Comparison of ENCODE assay signal across 23 cellular contexts in genomic region chr12:57767876-57768275, GRCh38. TPM values are rescaled to one million over a fixed set of nuclear protein-coding genes. Genes with fewer than 3 reads are reported as not detected.
DNase-seq lines count a peak whose midpoint lies in the region; ATAC-seq, FAIRE-seq and TF ChIP-seq lines count a peak whose summit lies in the region.
"Had no signal": no experiment of that assay in that cellular context is flagged by ENCODE, and none has a peak within 500 bp of the region (broad histone marks: within the 10 kb centered on the region; RNA-seq: fewer than 3 reads in every experiment).

No MANE protein-coding gene starts in this region.

- no peak for TF ChIP-seq RAD21 in HCT116 (IDR thresholded peaks at IDR 0.05; ENCODE audit: low read depth)

- H3K79me2 ChIP-seq in HCT116 (ENCODE audit: insufficient read depth, low read length) (peaks cover 18% of the 10 kb centered on the region), keratinocyte (ENCODE audit: control insufficient read depth, insufficient read depth, low read length) (peaks cover 84% of the 10 kb centered on the region)

- no peaks in the 10 kb centered on the region for H3K27me3 ChIP-seq in HCT116 (ENCODE audit: insufficient read depth, low read length)
- H3K27me3 ChIP-seq in WERI-Rb-1 (ENCODE audit: insufficient read depth, low read depth, severe bottlenecking) = no peaks in the 10 kb centered on the region
- H3K27me3 ChIP-seq in keratinocyte (ENCODE audit: control insufficient read depth, extremely low read depth, insufficient read depth, low read length) = no peaks in the 10 kb centered on the region
- no peaks in the 10 kb centered on the region for H3K27me3 ChIP-seq in thyroid gland

- no peak for FAIRE-seq in keratinocyte (lab: Jason Lieb, UNC)
- FAIRE-seq: A204.1, GM12878, GM19239 had no signal

- no peaks in the 10 kb centered on the region for H3K9me2 ChIP-seq in HCT116 (ENCODE audit: insufficient read depth)

- H4K20me1 ChIP-seq in HCT116 (ENCODE audit: insufficient read depth) = no peaks in the 10 kb centered on the region
- H4K20me1 ChIP-seq in keratinocyte (ENCODE audit: control insufficient read depth, extremely low read depth, insufficient read depth, low read length) = no peaks in the 10 kb centered on the region

- intact Hi-C loops in HCT116 (cut with micrococcal nuclease) (no loop called here), thyroid gland (cut with DNase I) (no loop called here)

- 42 to 54% methylated on average over 3 of the region's 3 CpGs for WGBS in thyroid gland, 2 donors

- ATAC-seq in HCT116 (no peak), HG03439 (IDR thresholded peaks at IDR 0.05; ENCODE audit: unreplicated experiment) (no peak), HG03108 (IDR thresholded peaks at IDR 0.05; ENCODE audit: unreplicated experiment) (no peak), HG02973 (IDR thresholded peaks at IDR 0.05; ENCODE audit: unreplicated experiment) (no peak)
- ATAC-seq: CD8-positive, alpha-beta T cell; GM12878 had no signal

- no peak for DNase-seq in HCT116 (ENCODE audit: low read depth, low spot score)
- no peak for DNase-seq in WERI-Rb-1
- DNase-seq in keratinocyte (ENCODE audit: low read depth, low spot score) = no peak
- DNase-seq in thyroid gland = peak; percentile 67 to 75
- DNase-seq in DMS 273 (lab: John Stamatoyannopoulos, UW; ENCODE audit: unreplicated experiment) = no peak
- DNase-seq: Caco-2; CD4-positive, CD25-positive, alpha-beta regulatory T cell; CD8-positive, alpha-beta T cell; DMS 273 treated with DMSO at 0.1 percent for 48 hours; DMS79; EL; GDM1; GM23248; H9; HFFc6 had no signal

- H2AFZ ChIP-seq in HCT116 (ENCODE audit: low read depth, low read length, poor library complexity, severe bottlenecking) (no peak overlapping the region), keratinocyte (ENCODE audit: control insufficient read depth, low read length) (no peak overlapping the region)
- H2AFZ ChIP-seq: GM23248 had no signal

- BruUV-seq in HCT116 (replicated peaks; lab: Mats Ljungman, UMichigan) = no TSS peak

- no peak overlapping the region for H3K4me3 ChIP-seq in HCT116 (replicated peaks in 1 of 2; ENCODE audit: low read depth in 1 of 2, low read length in 2 of 2)
- no peak overlapping the region; the same call in 1 of the 2 replicates for H3K4me3 ChIP-seq in WERI-Rb-1 (ENCODE audit: low read depth, low read length)
- no peak overlapping the region for H3K4me3 ChIP-seq in keratinocyte (ENCODE audit: control insufficient read depth in 2 of 3, extremely low read depth in 1 of 3, insufficient read depth in 2 of 3, low read depth in 1 of 3, low read length in 3 of 3)
- no peak overlapping the region for H3K4me3 ChIP-seq in thyroid gland (replicated peaks in 1 of 3)
- H3K4me3 ChIP-seq: BLaER1, GM12878, GM23248 had no signal

- H3K27ac ChIP-seq in HCT116 (ENCODE audit: low read depth, low read length) (peak overlapping the region; percentile 73), WERI-Rb-1 (peak overlapping the region; percentile 93), keratinocyte (ENCODE audit: control insufficient read depth, insufficient read depth, low read length) (no peak overlapping the region), thyroid gland (peak overlapping the region in 2 of 3 donors; percentile 27 to 56)
- H3K27ac ChIP-seq: BLaER1, C4-2B, GM23248 had no signal

- CTCF ChIA-PET in HCT116 (lab: Charles Lee) = interaction anchor here (4.0 kb wide), 1 partner anchor 12 kb away, joined by 51 read pairs; no protein-coding TSS in a partner anchor

- peaks cover 9 to 27% of the 10 kb centered on the region in 2 experiments; a peak in 3 of 4 replicates for H3K36me3 ChIP-seq in HCT116 (ENCODE audit: control insufficient read depth in 1 of 2, insufficient read depth in 2 of 2, low read length in 2 of 2)
- H3K36me3 ChIP-seq in WERI-Rb-1 = peaks cover 66% of the 10 kb centered on the region
- peaks cover 18 to 34% of the 10 kb centered on the region in 2 experiments for H3K36me3 ChIP-seq in keratinocyte (ENCODE audit: control insufficient read depth in 2 of 2, extremely low read depth in 1 of 2, insufficient read depth in 2 of 2, low read length in 2 of 2)
- H3K36me3 ChIP-seq in thyroid gland = no peaks in the 10 kb centered on the region

- no peaks in the 10 kb centered on the region for H3K9me3 ChIP-seq in HCT116 (ENCODE audit: control insufficient read depth in 1 of 2, insufficient read depth in 1 of 2, low read depth in 1 of 2, low read length in 2 of 2)
- H3K9me3 ChIP-seq in WERI-Rb-1 (ENCODE audit: severe bottlenecking) = no peaks in the 10 kb centered on the region
- H3K9me3 ChIP-seq in keratinocyte (ENCODE audit: control insufficient read depth, low read depth, low read length) = no peaks in the 10 kb centered on the region
- H3K9me3 ChIP-seq in thyroid gland = no peaks in the 10 kb centered on the region
- H3K9me3 ChIP-seq: BLaER1, Caco-2 had no signal

- H3K4me1 ChIP-seq in HCT116 (ENCODE audit: control insufficient read depth in 1 of 2, insufficient read depth in 2 of 2, low read length in 2 of 2) = peaks cover 11 to 47% of the 10 kb centered on the region in 2 experiments
- peaks cover 38% of the 10 kb centered on the region for H3K4me1 ChIP-seq in keratinocyte (ENCODE audit: control insufficient read depth, extremely low read depth, insufficient read depth, low read length)
- H3K4me1 ChIP-seq in thyroid gland = peaks cover 37 to 52% of the 10 kb centered on the region in 2 donors

- POLR2A ChIA-PET in HCT116 (lab: Charles Lee) = interaction anchor here (1.7 to 2.4 kb wide), 2 partner anchors 11 to 13 kb away, joined by 5 to 12 read pairs; no protein-coding TSS in a partner anchor

- RAD21 ChIA-PET in HCT116 (lab: Charles Lee; ENCODE audit: low non-redundant PET in 1 of 2, low total read pairs in 2 of 2, uncharacterized antibody in 2 of 2, unreplicated experiment in 2 of 2) = no interaction called here

- TF ChIP-seq CTCF in HCT116 (IDR thresholded peaks at IDR 0.05 in 2 of 3, conservative IDR thresholded peaks at IDR 0.05 in 1 of 3; ENCODE audit: borderline replicate concordance in 1 of 3, insufficient read depth in 1 of 3, low read depth in 2 of 3, low read length in 2 of 3) = no peak
- TF ChIP-seq CTCF in WERI-Rb-1 (IDR thresholded peaks at IDR 0.05; ENCODE audit: low read depth, low read length) = no peak
- TF ChIP-seq CTCF in keratinocyte (optimal IDR thresholded peaks at IDR 0.05 in 1 of 3, IDR thresholded peaks at IDR 0.05 in 1 of 3, conservative IDR thresholded peaks at IDR 0.05 in 1 of 3; ENCODE audit: extremely low read depth in 1 of 3, insufficient read depth in 2 of 3, low read length in 3 of 3) = no peak
- no peak for TF ChIP-seq CTCF in thyroid gland (IDR thresholded peaks at IDR 0.05)

- H3K4me2 ChIP-seq in HCT116 (ENCODE audit: low read length) (0 out of 2 replicates have a peak overlapping the region, but pooled peaks have one; percentile 100), keratinocyte (ENCODE audit: control insufficient read depth, extremely low read depth, insufficient read depth, low read depth, low read length) (peak overlapping the region; percentile 74)
- H3K4me2 ChIP-seq: BLaER1 had no signal

- H3K9ac ChIP-seq in HCT116 (ENCODE audit: low read length) (no peak overlapping the region), keratinocyte (ENCODE audit: control insufficient read depth, extremely low read depth, insufficient read depth, low read length) (no peak overlapping the region)
- H3K9ac ChIP-seq: BLaER1, GM23248 had no signal

- TF ChIP-seq POLR2A in HCT116 (IDR thresholded peaks at IDR 0.05; ENCODE audit: borderline replicate concordance, extremely low read depth, insufficient read depth, insufficient read length) (no peak), thyroid gland (IDR thresholded peaks at IDR 0.05) (no peak)

- H3K9me1 ChIP-seq in keratinocyte (ENCODE audit: control insufficient read depth, extremely low read depth, insufficient read depth, low read length) = no peaks in the 10 kb centered on the region

- dilution Hi-C loops in keratinocyte (cut with MboI; ENCODE audit: extremely low pct_ligation_motif_present, low sequenced_read_pairs) = no loop called here

RNA-seq across cellular contexts. Expression of gene CYP27B1, which starts 1.0 kb away (rescaled TPM):
- total RNA-seq in HCT116 (2021; ENCODE audit: unreplicated experiment) (11.6 TPM), thyroid gland (10 to 100 TPM in 2 of 4 donors, 1 to 10 TPM in 2; 2.7 to 13.0 (median 10.0) TPM)
- polyA plus RNA-seq in HCT116 (2012) = 7.2 and 8.2 TPM in 2 replicates
- polyA plus RNA-seq in keratinocyte = 19.0 to 40.5 TPM (median 33.6 TPM) in 3 replicates
- 2.2 TPM for polyA plus RNA-seq in keratinocyte (2011; ENCODE audit: low read depth)
- 19.7 and 19.8 TPM in 2 replicates for polyA plus RNA-seq in keratinocyte (2011; cell fraction: cytosol; rRNA removed)
- 43.4 and 50.3 TPM in 2 replicates for polyA plus RNA-seq in keratinocyte (2011; cell fraction: nucleus; rRNA removed)
- 5.4 and 33.7 TPM in 2 replicates for polyA plus RNA-seq in keratinocyte (2012; ENCODE audit: low replicate concordance)
- 14.0 to 33.1 TPM (median 26.7 TPM) in 3 replicates for polyA minus RNA-seq in keratinocyte
- 30.1 TPM for polyA minus RNA-seq in keratinocyte (2011; cell fraction: cytosol; rRNA and poly(A)+ RNA removed)
- polyA minus RNA-seq in keratinocyte (2011; cell fraction: nucleus; rRNA and poly(A)+ RNA removed) = 13.7 and 14.6 TPM in 2 replicates
- total RNA-seq: CD4-positive, CD25-positive, alpha-beta regulatory T cell had no signal

RNA-seq across cellular contexts. Expression of gene METTL1, which starts 4.0 kb away (rescaled TPM):
- 56.6 TPM for total RNA-seq in HCT116 (2021; ENCODE audit: unreplicated experiment)
- polyA plus RNA-seq in HCT116 (2012) = 36.3 and 49.0 TPM in 2 replicates
- 24.3 to 25.5 TPM (median 24.5 TPM) in 3 replicates for polyA plus RNA-seq in keratinocyte
- 4.7 TPM for polyA plus RNA-seq in keratinocyte (2011; ENCODE audit: low read depth)
- 14.9 and 17.4 TPM in 2 replicates for polyA plus RNA-seq in keratinocyte (2011; cell fraction: cytosol; rRNA removed)
- polyA plus RNA-seq in keratinocyte (2011; cell fraction: nucleus; rRNA removed) = 25.0 and 25.7 TPM in 2 replicates
- polyA plus RNA-seq in keratinocyte (2012; ENCODE audit: low replicate concordance) = 20.5 and 24.2 TPM in 2 replicates
- 18.9 to 42.7 TPM (median 23.0 TPM) in 3 replicates for polyA minus RNA-seq in keratinocyte
- 13.6 TPM for polyA minus RNA-seq in keratinocyte (2011; cell fraction: cytosol; rRNA and poly(A)+ RNA removed)
- polyA minus RNA-seq in keratinocyte (2011; cell fraction: nucleus; rRNA and poly(A)+ RNA removed) = 9.8 and 12.8 TPM in 2 replicates
- 10 to 100 TPM in 3 of 4 donors, 1 to 10 TPM in 1; 7.9 to 24.5 (median 13.1) TPM for total RNA-seq in thyroid gland

RNA-seq across cellular contexts. Expression of gene EEF1AKMT3, which starts 4.5 kb away (rescaled TPM):
- total RNA-seq in HCT116 (2021; ENCODE audit: unreplicated experiment) = 5.0 TPM
- polyA plus RNA-seq in HCT116 (2012) = 7.9 and 10.0 TPM in 2 replicates
- polyA plus RNA-seq in keratinocyte = 5.4 to 7.7 TPM (median 6.5 TPM) in 3 replicates
- polyA plus RNA-seq in keratinocyte (2011; ENCODE audit: low read depth) = 1.0 TPM
- polyA plus RNA-seq in keratinocyte (2011; cell fraction: cytosol; rRNA removed) = 5.2 and 8.8 TPM in 2 replicates
- 5.4 and 6.5 TPM in 2 replicates for polyA plus RNA-seq in keratinocyte (2011; cell fraction: nucleus; rRNA removed)
- polyA plus RNA-seq in keratinocyte (2012; ENCODE audit: low replicate concordance) = 3.5 and 4.8 TPM in 2 replicates
- 5.3 to 11.1 TPM (median 9.7 TPM) in 3 replicates for polyA minus RNA-seq in keratinocyte
- 3.3 TPM for polyA minus RNA-seq in keratinocyte (2011; cell fraction: cytosol; rRNA and poly(A)+ RNA removed)
- polyA minus RNA-seq in keratinocyte (2011; cell fraction: nucleus; rRNA and poly(A)+ RNA removed) = 2.1 and 2.6 TPM in 2 replicates
- total RNA-seq in thyroid gland = 10 to 100 TPM; 12.1 to 20.4 (median 16.5) TPM

RNA-seq across cellular contexts. Expression of gene MARCHF9, which starts 13.0 kb away (rescaled TPM):
- total RNA-seq in HCT116 (2021; ENCODE audit: unreplicated experiment) (21.8 TPM), thyroid gland (10 to 100 TPM; 17.5 to 25.1 (median 21.4) TPM)
- 17.5 and 17.8 TPM in 2 replicates for polyA plus RNA-seq in HCT116 (2012)
- 10.9 to 17.0 TPM (median 12.4 TPM) in 3 replicates for polyA plus RNA-seq in keratinocyte
- polyA plus RNA-seq in keratinocyte (2011; ENCODE audit: low read depth) = 4.9 TPM
- 9.6 and 13.5 TPM in 2 replicates for polyA plus RNA-seq in keratinocyte (2011; cell fraction: cytosol; rRNA removed)
- polyA plus RNA-seq in keratinocyte (2011; cell fraction: nucleus; rRNA removed) = 16.9 and 17.9 TPM in 2 replicates
- 13.6 and 14.4 TPM in 2 replicates for polyA plus RNA-seq in keratinocyte (2012; ENCODE audit: low replicate concordance)
- 13.7 to 27.7 TPM (median 18.3 TPM) in 3 replicates for polyA minus RNA-seq in keratinocyte
- polyA minus RNA-seq in keratinocyte (2011; cell fraction: cytosol; rRNA and poly(A)+ RNA removed) = 20.9 TPM
- polyA minus RNA-seq in keratinocyte (2011; cell fraction: nucleus; rRNA and poly(A)+ RNA removed) = 4.5 and 8.8 TPM in 2 replicates

RNA-seq across cellular contexts. Expression of gene TSFM, which starts 14.7 kb away (rescaled TPM):
- total RNA-seq in HCT116 (2021; ENCODE audit: unreplicated experiment) = 53.2 TPM
- 20.7 and 28.2 TPM in 2 replicates for polyA plus RNA-seq in HCT116 (2012)
- 20.4 to 30.5 TPM (median 21.0 TPM) in 3 replicates for polyA plus RNA-seq in keratinocyte
- 21.3 TPM for polyA plus RNA-seq in keratinocyte (2011; ENCODE audit: low read depth)
- 12.9 and 16.0 TPM in 2 replicates for polyA plus RNA-seq in keratinocyte (2011; cell fraction: cytosol; rRNA removed)
- polyA plus RNA-seq in keratinocyte (2011; cell fraction: nucleus; rRNA removed) = 19.2 and 21.7 TPM in 2 replicates
- polyA plus RNA-seq in keratinocyte (2012; ENCODE audit: low replicate concordance) = 26.7 and 28.8 TPM in 2 replicates
- 4.7 to 7.1 TPM (median 5.6 TPM) in 3 replicates for polyA minus RNA-seq in keratinocyte
- polyA minus RNA-seq in keratinocyte (2011; cell fraction: cytosol; rRNA and poly(A)+ RNA removed) = 11.1 TPM
- polyA minus RNA-seq in keratinocyte (2011; cell fraction: nucleus; rRNA and poly(A)+ RNA removed) = 4.6 and 4.7 TPM in 2 replicates
- total RNA-seq in thyroid gland = 10 to 100 TPM; 19.4 to 32.0 (median 25.5) TPM

Comparison
In these comparisons a context has a peak if more than half of its experiments do, and no peak if none do; other contexts are left out.
1. DNase-seq: peak in thyroid gland (2 of 2); none in HCT116 (single experiment), WERI-Rb-1 (single experiment), keratinocyte (single experiment) and DMS 273 (single experiment).